In genomic region chr10:45809829-45810228, GRCh38 we compare ENCODE assay signal across 1 cellular context.
TF ChIP-seq lines count a peak whose summit lies in the region.

No MANE protein-coding gene starts in this region.

TF ChIP-seq in GM23338, 12 proteins besides CTCF, POLR2A, EP300 and RAD21:
- TF ChIP-seq ZNF462 (CRISPR knock-in tag; IDR thresholded peaks at IDR 0.05) (no peak), EZH2 (IDR thresholded peaks at IDR 0.05; ENCODE audit: low read depth, unreplicated experiment) (no peak), REST (IDR thresholded peaks at IDR 0.05; ENCODE audit: unreplicated experiment) (no peak), POLR2AphosphoS5 (IDR thresholded peaks at IDR 0.05; ENCODE audit: low read depth) (no peak), ZNF114 (CRISPR knock-in tag; IDR thresholded peaks at IDR 0.05) (no peak), EZH2phosphoT487 (IDR thresholded peaks at IDR 0.05; ENCODE audit: unreplicated experiment) (no peak), STAT1 (IDR thresholded peaks at IDR 0.05; ENCODE audit: unreplicated experiment) (no peak), ZNF331 (CRISPR knock-in tag; IDR thresholded peaks at IDR 0.05; ENCODE audit: low read depth) (no peak), JUNB (IDR thresholded peaks at IDR 0.05; ENCODE audit: unreplicated experiment) (no peak), CREB1 (CRISPR knock-in tag; IDR thresholded peaks at IDR 0.05; ENCODE audit: low read depth) (no peak), NANOG (IDR thresholded peaks at IDR 0.05; ENCODE audit: borderline replicate concordance) (no peak), ETS1 (IDR thresholded peaks at IDR 0.05) (no peak)
